7 cellular contexts compared by ENCODE assay signal in the genomic region with DNA sequence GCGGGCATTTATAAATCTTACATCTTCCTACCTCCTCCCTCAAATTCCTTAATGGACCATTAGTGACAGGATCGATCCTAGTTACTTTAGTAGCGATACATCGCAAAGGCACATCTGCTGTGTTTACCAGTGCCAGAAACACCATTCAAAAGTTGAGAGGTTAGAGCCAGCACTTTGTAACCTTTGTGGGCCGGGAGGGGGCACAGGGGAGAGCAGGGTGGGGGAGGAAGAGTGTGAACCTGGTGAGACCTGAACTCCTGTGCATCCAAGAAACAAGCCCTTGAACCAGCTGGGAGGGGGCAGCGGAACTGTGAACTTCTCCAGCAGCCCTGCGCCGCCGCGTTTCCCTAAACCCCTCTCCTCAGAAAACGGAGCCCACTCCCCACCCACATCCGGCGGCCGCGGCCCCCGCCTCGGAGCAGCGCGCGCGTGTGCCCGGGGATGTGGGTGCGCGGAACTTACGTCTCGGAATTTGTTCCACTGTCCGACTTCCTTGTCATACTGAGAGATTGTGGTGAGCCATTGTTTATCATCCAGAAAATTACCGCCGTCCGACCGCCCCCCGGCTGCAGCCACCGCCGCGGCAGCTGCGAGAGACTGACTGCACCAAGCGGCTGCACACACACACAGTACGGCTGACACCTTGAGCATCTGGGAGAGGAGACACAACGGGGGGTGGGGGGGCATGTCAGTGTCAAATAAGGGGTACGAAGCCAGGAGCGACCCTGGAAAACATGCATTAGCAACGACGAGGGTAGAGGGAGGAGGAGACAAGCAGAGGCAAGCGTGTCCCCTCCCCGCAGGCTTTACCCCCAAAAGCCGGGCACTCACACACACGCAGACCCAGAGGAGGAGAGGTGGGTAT. TPM values are rescaled to one million over a fixed set of nuclear protein-coding genes. Genes with fewer than 3 reads are reported as not detected.
A peak's percentile ranks its signal among the peaks of the same experiment; 100 is the strongest.
DNase-seq lines count a peak whose midpoint lies in the region; ATAC-seq lines count a peak whose summit lies in the region.

No MANE protein-coding gene starts in this region.

- H3K4me3 Mint-ChIP-seq in activated naive CD8-positive, alpha-beta T cell treated with anti-CD3 and anti-CD28 coated beads, Interleukin-2, amount 10 ng/mL, durations not matched to agents 7 days and 5 days = peak overlapping the region; percentile 82

- POLR2A ChIA-PET in activated naive CD8-positive, alpha-beta T cell treated with anti-CD3 and anti-CD28 coated beads, Interleukin-2, amount 10 ng/mL, durations not matched to agents 7 days and 5 days (lab: Charles Lee) = no interaction called here

- no peaks in the 10 kb centered on the region for H3K9me3 Mint-ChIP-seq in activated naive CD8-positive, alpha-beta T cell treated with anti-CD3 and anti-CD28 coated beads, Interleukin-2, amount 10 ng/mL, durations not matched to agents 7 days and 5 days

- peak; percentile 37 for DNase-seq in activated naive CD8-positive, alpha-beta T cell treated with anti-CD3 and anti-CD28 coated beads, Interleukin-2, amount 10 ng/mL, durations not matched to agents 7 days and 5 days

- H3K36me3 Mint-ChIP-seq in activated naive CD8-positive, alpha-beta T cell treated with anti-CD3 and anti-CD28 coated beads, Interleukin-2, amount 10 ng/mL, durations not matched to agents 7 days and 5 days = no peaks in the 10 kb centered on the region

- ATAC-seq in GM18868 (IDR thresholded peaks at IDR 0.05; ENCODE audit: unreplicated experiment) = peak; percentile 74
- ATAC-seq in HG03354 (IDR thresholded peaks at IDR 0.05; ENCODE audit: poor library complexity, severe bottlenecking, unreplicated experiment) = peak; percentile 65
- ATAC-seq in activated naive CD8-positive, alpha-beta T cell treated with anti-CD3 and anti-CD28 coated beads, Interleukin-2, amount 10 ng/mL, durations not matched to agents 7 days and 5 days (ENCODE audit: low read depth) = peak; percentile 51
- ATAC-seq in GM21737 (IDR thresholded peaks at IDR 0.05; ENCODE audit: unreplicated experiment) = no peak
- no peak for ATAC-seq in HG02588 (IDR thresholded peaks at IDR 0.05; ENCODE audit: unreplicated experiment)

- H3K4me3 ChIP-seq in iPS-11a (ENCODE audit: low read depth, low read length) (peak overlapping the region; percentile 66), skin epidermis (peak overlapping the region; percentile 5 to 36 (median 16))

- peaks cover 35% of the 10 kb centered on the region for H3K27me3 Mint-ChIP-seq in activated naive CD8-positive, alpha-beta T cell treated with anti-CD3 and anti-CD28 coated beads, Interleukin-2, amount 10 ng/mL, durations not matched to agents 7 days and 5 days

- H3K27ac Mint-ChIP-seq in activated naive CD8-positive, alpha-beta T cell treated with anti-CD3 and anti-CD28 coated beads, Interleukin-2, amount 10 ng/mL, durations not matched to agents 7 days and 5 days = no peak overlapping the region

- H3K4me1 Mint-ChIP-seq in activated naive CD8-positive, alpha-beta T cell treated with anti-CD3 and anti-CD28 coated beads, Interleukin-2, amount 10 ng/mL, durations not matched to agents 7 days and 5 days = peaks cover 12% of the 10 kb centered on the region

- H3K27ac ChIP-seq in skin epidermis = no peak overlapping the region

RNA-seq across cellular contexts. Expression of a gene that starts 0.5 kb away (rescaled TPM):
- total RNA-seq in activated naive CD8-positive, alpha-beta T cell treated with anti-CD3 and anti-CD28 coated beads, Interleukin-2, amount 10 ng/mL, durations not matched to agents 7 days and 5 days = not detected

Comparison
In these comparisons a context has a peak if more than half of its experiments do, and no peak if none do; other contexts are left out.
1. ATAC-seq: peak in GM18868 (single experiment), HG03354 (single experiment) and activated naive CD8-positive, alpha-beta T cell treated with anti-CD3 and anti-CD28 coated beads, Interleukin-2, amount 10 ng/mL, durations not matched to agents 7 days and 5 days (single experiment); none in GM21737 (single experiment) and HG02588 (single experiment).